In genomic region chr9:108271236-108271635, GRCh38 we compare ENCODE assay signal across 2 cellular contexts.
TF ChIP-seq lines count a peak whose summit lies in the region.

No MANE protein-coding gene starts in this region.

TF ChIP-seq in H1, 55 proteins besides CTCF, POLR2A, EP300 and RAD21:
- TF ChIP-seq EZH2 (IDR thresholded peaks at IDR 0.05; ENCODE audit: low read depth, low read length, severe bottlenecking) (no peak), SP4 (IDR thresholded peaks at IDR 0.05; ENCODE audit: low read length) (no peak), CHD2 (IDR thresholded peaks at IDR 0.05; ENCODE audit: low read length) (no peak), GTF2F1 (IDR thresholded peaks at IDR 0.05; ENCODE audit: borderline replicate concordance, low read depth, low read length) (no peak), CREB1 (IDR thresholded peaks at IDR 0.05) (no peak), SAP30 (IDR thresholded peaks at IDR 0.05; ENCODE audit: insufficient read depth, insufficient replicate concordance, low read length) (no peak), CBX8 (IDR thresholded peaks at IDR 0.05; ENCODE audit: borderline replicate concordance, low read depth, low read length) (no peak), SIRT6 (IDR thresholded peaks at IDR 0.05; ENCODE audit: low read length) (no peak)

TF ChIP-seq in neural cell, 6 proteins besides CTCF, POLR2A, EP300 and RAD21:
- no peak for TF ChIP-seq POLR2AphosphoS5 (IDR thresholded peaks at IDR 0.05)
- no peak for TF ChIP-seq TAF1 (IDR thresholded peaks at IDR 0.05; ENCODE audit: low read depth)
- no peak for TF ChIP-seq SMC3 (conservative IDR thresholded peaks at IDR 0.05; ENCODE audit: poor library complexity)
- TF ChIP-seq MXI1 (conservative IDR thresholded peaks at IDR 0.05; ENCODE audit: poor library complexity, severe bottlenecking), result no peak
- no peak for TF ChIP-seq REST (IDR thresholded peaks at IDR 0.05; ENCODE audit: borderline replicate concordance)
- no peak for TF ChIP-seq EZH2 (IDR thresholded peaks at IDR 0.05; ENCODE audit: borderline replicate concordance, insufficient read depth, low read length, poor library complexity, severe bottlenecking)
